In the genomic region with DNA sequence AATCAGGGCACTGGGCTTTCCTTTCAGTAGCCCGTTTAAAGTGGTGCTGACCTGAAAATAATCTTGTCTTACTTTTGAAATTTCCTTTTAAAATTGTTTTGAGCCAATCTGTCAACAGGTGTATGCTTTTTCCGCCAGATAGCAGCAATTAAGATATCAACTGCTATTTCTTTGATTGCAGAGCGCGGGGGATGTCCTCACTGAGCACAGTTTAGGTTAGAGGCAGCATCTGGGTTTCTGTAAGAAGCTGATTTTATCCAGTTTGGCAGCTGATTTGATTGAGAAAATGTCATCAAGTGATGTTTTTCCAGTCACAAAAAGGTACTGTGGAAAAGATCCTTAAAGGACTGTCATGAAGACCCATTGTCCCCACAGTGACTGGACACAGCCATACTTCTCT, we compare ENCODE assay signal across 27 cellular contexts.
"Had no signal": no experiment of that assay in that cellular context is flagged by ENCODE, and none has a peak within 500 bp of the region (broad histone marks: within the 10 kb centered on the region; RNA-seq: fewer than 3 reads in every experiment).

No MANE protein-coding gene starts in this region.

- H3K9me3 ChIP-seq: ovary, right atrium auricular region, right lobe of liver, testis, thyroid gland, vagina had no signal

- H3K36me3 Mint-ChIP-seq: immature natural killer cell; naive thymus-derived CD8-positive, alpha-beta T cell had no signal

- ATAC-seq: left colon; left lung; lower lobe of right lung; naive thymus-derived CD8-positive, alpha-beta T cell; right lobe of liver; stimulated activated memory B cell treated with anti-CD40 and anti-IgM and Interleukin-4, amounts not matched to agents 10 μg/mL and 1 μg/mL and 100 μg/mL, for 72 hours had no signal

- H3K4me3 Mint-ChIP-seq: immature natural killer cell; naive thymus-derived CD8-positive, alpha-beta T cell; nephron progenitor cell; stimulated activated memory B cell treated with anti-CD40 and anti-IgM and Interleukin-4, amounts not matched to agents 10 μg/mL and 1 μg/mL and 100 μg/mL, for 72 hours had no signal

- H3K4me3 ChIP-seq: left lung, lower lobe of right lung, ovary, right atrium auricular region, right lobe of liver, smooth muscle cell, stomach, testis, thyroid gland, transverse colon, upper lobe of left lung, vagina had no signal

- H3K36me3 ChIP-seq: left lung, lower lobe of right lung, ovary, right atrium auricular region, right lobe of liver, stomach, thyroid gland, transverse colon, upper lobe of left lung, vagina had no signal

- H3K27me3 ChIP-seq: left lung, ovary, right atrium auricular region, right lobe of liver, stomach, testis, thyroid gland, transverse colon, upper lobe of left lung, vagina had no signal

- H3K4me1 ChIP-seq: left lung, lower lobe of right lung, right atrium auricular region, right lobe of liver, stomach, testis, thyroid gland, transverse colon, vagina had no signal

- H3K27ac Mint-ChIP-seq: immature natural killer cell; naive thymus-derived CD8-positive, alpha-beta T cell; nephron progenitor cell; progenitor cell of endocrine pancreas; stimulated activated memory B cell treated with anti-CD40 and anti-IgM and Interleukin-4, amounts not matched to agents 10 μg/mL and 1 μg/mL and 100 μg/mL, for 72 hours had no signal

- H3K27me3 Mint-ChIP-seq: progenitor cell of endocrine pancreas; stimulated activated memory B cell treated with anti-CD40 and anti-IgM and Interleukin-4, amounts not matched to agents 10 μg/mL and 1 μg/mL and 100 μg/mL, for 72 hours had no signal

- H3K4me1 Mint-ChIP-seq: immature natural killer cell; naive thymus-derived CD8-positive, alpha-beta T cell; nephron progenitor cell; stimulated activated memory B cell treated with anti-CD40 and anti-IgM and Interleukin-4, amounts not matched to agents 10 μg/mL and 1 μg/mL and 100 μg/mL, for 72 hours had no signal

- DNase-seq: hypothalamus; immature natural killer cell; kidney; left colon; left lung; lower lobe of right lung; mammary epithelial cell; mesenchymal stem cell; naive thymus-derived CD8-positive, alpha-beta T cell; nephron progenitor cell; ovary; right lobe of liver; stimulated activated CD4-positive, alpha-beta T cell treated with anti-CD3 and anti-CD28 coated beads, Interleukin-1b, Interleukin-23, amount 100 ng/mL, for 48 hours; stimulated activated CD4-positive, alpha-beta T cell treated with anti-CD3 and anti-CD28 coated beads, Interleukin-2, amount 100 ng/mL, for 48 hours; stimulated activated CD4-positive, alpha-beta T cell treated with anti-CD3 and anti-CD28 coated beads, Interleukin-4, amount 100 ng/mL, for 4 hours; stimulated activated CD8-positive, alpha-beta memory T cell treated with anti-CD3 and anti-CD28 coated beads, Interleukin-4, amount 100 ng/mL, for 48 hours; stimulated activated naive CD4-positive, alpha-beta T cell treated with Interleukin-2 at 50 U/mL for 16 hours; stomach; testis; thyroid gland; transverse colon; upper lobe of left lung had no signal
